ENCODE assay signal across 8 cellular contexts in genomic region chr15:101168463-101168824, GRCh38.
DNase-seq lines count a peak whose midpoint lies in the region; ATAC-seq lines count a peak whose summit lies in the region.

No MANE protein-coding gene starts in this region.

- no peaks in the 10 kb centered on the region for H3K27me3 ChIP-seq in GM23248 (replicated peaks; ENCODE audit: insufficient read depth)

- H3K4me1 Mint-ChIP-seq in activated T-helper 1 cell treated with anti-CD3 and anti-CD28 coated beads, Interleukin-12 subunit alpha, Interleukin-12 subunit beta, Interleukin-2, Interleukin-4 antibody, amounts not matched to agents 30 ng/mL and 10 ng/mL and 1 ng/mL, durations not matched to agents 14 hours and 24 hours and 36 hours (ENCODE audit: low read depth), result peaks cover 57% of the 10 kb centered on the region
- H3K4me1 Mint-ChIP-seq in stimulated activated naive B cell treated with anti-CD40 and anti-IgM and Interleukin-4, amounts not matched to agents 10 μg/mL and 1 μg/mL and 100 μg/mL, for 72 hours, result peaks cover 21 to 34% of the 10 kb centered on the region in 2 donors

- in situ Hi-C loops in GM23248 (cut with MboI), result no loop called here

- H3F3A ChIP-seq in GM23248 (ENCODE audit: insufficient read depth), result peaks cover 41% of the 10 kb centered on the region

- H4K20me1 ChIP-seq in GM23248 (ENCODE audit: insufficient read depth), result no peaks in the 10 kb centered on the region

- H3K79me2 ChIP-seq in GM23248 (ENCODE audit: insufficient read depth), result peaks cover 16% of the 10 kb centered on the region

- no peak overlapping the region for H3K4me3 ChIP-seq in GM23248

- H3K9me3 ChIP-seq in GM23248 (ENCODE audit: low read depth), result peaks cover 7% of the 10 kb centered on the region

- 9 to 23% methylated on average over 1 of the region's 1 CpG for WGBS in GM23248 (ENCODE audit: low coverage in 1 of 2, low lambda C conversion rate in 2 of 2, missing lambda C conversion rate in 2 of 2), 2 experiments

- peak overlapping the region; percentile 88 for H3K27ac Mint-ChIP-seq in activated T-helper 1 cell treated with anti-CD3 and anti-CD28 coated beads, Interleukin-12 subunit alpha, Interleukin-12 subunit beta, Interleukin-2, Interleukin-4 antibody, amounts not matched to agents 30 ng/mL and 10 ng/mL and 1 ng/mL, durations not matched to agents 14 hours and 24 hours and 36 hours
- peak overlapping the region; percentile 82 for H3K27ac Mint-ChIP-seq in stimulated activated naive B cell treated with anti-CD40 and anti-IgM and Interleukin-4, amounts not matched to agents 10 μg/mL and 1 μg/mL and 100 μg/mL, for 72 hours

- peaks cover 38% of the 10 kb centered on the region for H3K9me3 Mint-ChIP-seq in activated T-helper 1 cell treated with anti-CD3 and anti-CD28 coated beads, Interleukin-12 subunit alpha, Interleukin-12 subunit beta, Interleukin-2, Interleukin-4 antibody, amounts not matched to agents 30 ng/mL and 10 ng/mL and 1 ng/mL, durations not matched to agents 14 hours and 24 hours and 36 hours
- peaks cover 14 to 18% of the 10 kb centered on the region in 2 donors for H3K9me3 Mint-ChIP-seq in stimulated activated naive B cell treated with anti-CD40 and anti-IgM and Interleukin-4, amounts not matched to agents 10 μg/mL and 1 μg/mL and 100 μg/mL, for 72 hours

- intact Hi-C loops in activated T-helper 1 cell treated with anti-CD3 and anti-CD28 coated beads, Interleukin-12 subunit alpha, Interleukin-12 subunit beta, Interleukin-2, Interleukin-4 antibody, amounts not matched to agents 30 ng/mL and 10 ng/mL and 1 ng/mL, durations not matched to agents 14 hours and 24 hours and 36 hours (cut with micrococcal nuclease), result loop anchor here (1.0 to 2.0 kb wide), 6 partner anchors 9 to 82 kb away; no protein-coding TSS in a partner anchor
- intact Hi-C loops in left cardiac atrium (cut with DNase I), result loop anchor here (5.0 to 10.0 kb wide), 2 partner anchors 41 to 76 kb away; no protein-coding TSS in a partner anchor

- H3K4me2 ChIP-seq in GM23248 (ENCODE audit: unreplicated experiment), result no peak overlapping the region

- peak overlapping the region; percentile 66 for H3K4me3 Mint-ChIP-seq in activated T-helper 1 cell treated with anti-CD3 and anti-CD28 coated beads, Interleukin-12 subunit alpha, Interleukin-12 subunit beta, Interleukin-2, Interleukin-4 antibody, amounts not matched to agents 30 ng/mL and 10 ng/mL and 1 ng/mL, durations not matched to agents 14 hours and 24 hours and 36 hours
- H3K4me3 Mint-ChIP-seq in stimulated activated naive B cell treated with anti-CD40 and anti-IgM and Interleukin-4, amounts not matched to agents 10 μg/mL and 1 μg/mL and 100 μg/mL, for 72 hours, result no peak overlapping the region

- peaks cover 30% of the 10 kb centered on the region for H3K4me1 ChIP-seq in GM23248 (ENCODE audit: insufficient read depth)

- H2AFZ ChIP-seq in GM23248, result 0 out of 2 replicates have a peak overlapping the region, but pooled peaks have one; percentile 41

- H3K9me2 ChIP-seq in GM23248 (ENCODE audit: insufficient read depth), result no peaks in the 10 kb centered on the region

- peak; percentile 34 for DNase-seq in GM23248
- no peak for DNase-seq in activated T-helper 1 cell treated with anti-CD3 and anti-CD28 coated beads, Interleukin-12 subunit alpha, Interleukin-12 subunit beta, Interleukin-2, Interleukin-4 antibody, amounts not matched to agents 30 ng/mL and 10 ng/mL and 1 ng/mL, durations not matched to agents 14 hours and 24 hours and 36 hours (ENCODE audit: low spot score)
- peak; percentile 69 for DNase-seq in left cardiac atrium
- DNase-seq in stimulated activated naive B cell treated with anti-CD40 and anti-IgM and Interleukin-4, amounts not matched to agents 10 μg/mL and 1 μg/mL and 100 μg/mL, for 72 hours, result no peak
- no peak for DNase-seq in T1000 (lab: John Stamatoyannopoulos, UW)
- no peak for DNase-seq in NCI-H82 treated with DMSO at 0.1 percent for 48 hours (lab: John Stamatoyannopoulos, UW; ENCODE audit: unreplicated experiment)
- no peak for DNase-seq in stimulated activated CD8-positive, alpha-beta memory T cell treated with anti-CD3 and anti-CD28 coated beads, Interleukin-4, amount 100 ng/mL, for 48 hours

- peak overlapping the region; percentile 95 for H3K27ac ChIP-seq in GM23248

- peaks cover 45% of the 10 kb centered on the region for H3K36me3 Mint-ChIP-seq in activated T-helper 1 cell treated with anti-CD3 and anti-CD28 coated beads, Interleukin-12 subunit alpha, Interleukin-12 subunit beta, Interleukin-2, Interleukin-4 antibody, amounts not matched to agents 30 ng/mL and 10 ng/mL and 1 ng/mL, durations not matched to agents 14 hours and 24 hours and 36 hours (ENCODE audit: low read depth)
- peaks cover 17 to 34% of the 10 kb centered on the region in 2 donors for H3K36me3 Mint-ChIP-seq in stimulated activated naive B cell treated with anti-CD40 and anti-IgM and Interleukin-4, amounts not matched to agents 10 μg/mL and 1 μg/mL and 100 μg/mL, for 72 hours

- no peaks in the 10 kb centered on the region for H3K36me3 ChIP-seq in GM23248 (ENCODE audit: low read depth)

- peak; percentile 3 to 53 for ATAC-seq in left cardiac atrium
- ATAC-seq in stimulated activated naive B cell treated with anti-CD40 and anti-IgM and Interleukin-4, amounts not matched to agents 10 μg/mL and 1 μg/mL and 100 μg/mL, for 72 hours (replicated peaks), result no peak
- ATAC-seq in GM21737 (IDR thresholded peaks at IDR 0.05; ENCODE audit: unreplicated experiment), result no peak

- no peaks in the 10 kb centered on the region for H3K27me3 Mint-ChIP-seq in activated T-helper 1 cell treated with anti-CD3 and anti-CD28 coated beads, Interleukin-12 subunit alpha, Interleukin-12 subunit beta, Interleukin-2, Interleukin-4 antibody, amounts not matched to agents 30 ng/mL and 10 ng/mL and 1 ng/mL, durations not matched to agents 14 hours and 24 hours and 36 hours (ENCODE audit: insufficient read depth)
- H3K27me3 Mint-ChIP-seq in stimulated activated naive B cell treated with anti-CD40 and anti-IgM and Interleukin-4, amounts not matched to agents 10 μg/mL and 1 μg/mL and 100 μg/mL, for 72 hours, result no peaks in the 10 kb centered on the region

- H3K9ac ChIP-seq in GM23248, result no peak overlapping the region

Comparison
In these comparisons a context has a peak if more than half of its experiments do, and no peak if none do; other contexts are left out.
1. DNase-seq: peak in GM23248 (single experiment) and left cardiac atrium (single experiment); none in activated T-helper 1 cell treated with anti-CD3 and anti-CD28 coated beads, Interleukin-12 subunit alpha, Interleukin-12 subunit beta, Interleukin-2, Interleukin-4 antibody, amounts not matched to agents 30 ng/mL and 10 ng/mL and 1 ng/mL, durations not matched to agents 14 hours and 24 hours and 36 hours (single experiment), stimulated activated naive B cell treated with anti-CD40 and anti-IgM and Interleukin-4, amounts not matched to agents 10 μg/mL and 1 μg/mL and 100 μg/mL, for 72 hours (single experiment), T1000 (single experiment), NCI-H82 treated with DMSO at 0.1 percent for 48 hours (single experiment) and stimulated activated CD8-positive, alpha-beta memory T cell treated with anti-CD3 and anti-CD28 coated beads, Interleukin-4, amount 100 ng/mL, for 48 hours (single experiment).
2. ATAC-seq: peak in left cardiac atrium (2 of 2); none in stimulated activated naive B cell treated with anti-CD40 and anti-IgM and Interleukin-4, amounts not matched to agents 10 μg/mL and 1 μg/mL and 100 μg/mL, for 72 hours (0 of 2) and GM21737 (single experiment).